Comparison of ENCODE assay signal across 1 cellular context in genomic region chr7:91883676-91884362, GRCh38.
TF ChIP-seq lines count a peak whose summit lies in the region.

No MANE protein-coding gene starts in this region.

TF ChIP-seq in K562, 482 proteins besides CTCF, POLR2A, EP300 and RAD21:
- peak; percentile 4; the same call in 1 of the 2 replicates for TF ChIP-seq NFE2 (IDR thresholded peaks at IDR 0.05; ENCODE audit: low read depth)
- peak; percentile 42; the same call in 1 of the 2 replicates for TF ChIP-seq MAFG (tag; conservative IDR thresholded peaks at IDR 0.05)
- no peak for TF ChIP-seq POLR2H (tag; IDR thresholded peaks at IDR 0.05; ENCODE audit: low read depth)
- peak; percentile 24; the same call in 1 of the 2 replicates for TF ChIP-seq MAFF (IDR thresholded peaks at IDR 0.05; ENCODE audit: low read length)
- 0 out of 2 replicates have a peak, but pooled peaks have one; percentile 18 for TF ChIP-seq GATA2 (CRISPR knock-in tag; IDR thresholded peaks at IDR 0.05)
- TF ChIP-seq ZNF589 (CRISPR knock-in tag; IDR thresholded peaks at IDR 0.05; ENCODE audit: low read depth) = no peak
- peak; percentile 23; a peak in 1 of 4 replicates for TF ChIP-seq KDM1A (IDR thresholded peaks at IDR 0.05)
- TF ChIP-seq ZNF57 (CRISPR knock-in tag; IDR thresholded peaks at IDR 0.05) = no peak
- TF ChIP-seq C11orf30 (IDR thresholded peaks at IDR 0.05; ENCODE audit: low read depth) = peak; percentile 42; the same call in 1 of the 2 replicates
- peak; percentile 70 for TF ChIP-seq ZNF316 (IDR thresholded peaks at IDR 0.05)
- no peak for TF ChIP-seq ZNF778 (CRISPR knock-in tag; IDR thresholded peaks at IDR 0.05)
TF ChIP-seq in K562: peak in this region for 7.
